14 cellular contexts compared by ENCODE assay signal in genomic region chr17:72297326-72298115, GRCh38.
DNase-seq lines count a peak whose midpoint lies in the region; TF ChIP-seq lines count a peak whose summit lies in the region.
"Had no signal": no experiment of that assay in that cellular context is flagged by ENCODE, and none has a peak within 500 bp of the region (broad histone marks: within the 10 kb centered on the region; RNA-seq: fewer than 3 reads in every experiment).

No MANE protein-coding gene starts in this region.

- WGBS in endodermal cell (ENCODE audit: insufficient coverage in 1 of 2, insufficient read length in 1 of 2), 2 experiments, result 86 to 87% methylated on average over 7 to 9 of the region's 9 CpGs

- H3K36me3 Mint-ChIP-seq in neural crest cell (ENCODE audit: low read depth), result no peaks in the 10 kb centered on the region
- H3K36me3 Mint-ChIP-seq in endodermal cell (ENCODE audit: low read depth), result no peaks in the 10 kb centered on the region
- H3K36me3 Mint-ChIP-seq: immature natural killer cell had no signal

- TF ChIP-seq CTCF in epithelial cell of proximal tubule (conservative IDR thresholded peaks at IDR 0.05; ENCODE audit: low read depth, low read length) (no peak), neural crest cell (conservative IDR thresholded peaks at IDR 0.05) (no peak), endodermal cell (conservative IDR thresholded peaks at IDR 0.05) (no peak)

- H3K4me3 ChIP-seq in epithelial cell of proximal tubule (ENCODE audit: low read depth, low read length) (no peak overlapping the region), endodermal cell (ENCODE audit: low read length) (no peak overlapping the region)

- H3K27ac ChIP-seq in endodermal cell (ENCODE audit: low read depth, low read length), result no peak overlapping the region
- H3K27ac ChIP-seq: C4-2B, neutrophil had no signal

- peak overlapping the region; percentile 16 for H3K27ac Mint-ChIP-seq in neural crest cell (ENCODE audit: unreplicated experiment)
- H3K27ac Mint-ChIP-seq in endodermal cell, result no peak overlapping the region
- H3K27ac Mint-ChIP-seq: immature natural killer cell; T-helper 2 cell treated with Interferon-gamma antibody and Interleukin-4, amounts not matched to agents 5 μg/mL and 100 μg/mL, for 36 hours had no signal

- H3K4me1 ChIP-seq in endodermal cell (ENCODE audit: control insufficient read depth, insufficient read depth, low read length), result no peaks in the 10 kb centered on the region

- no peaks in the 10 kb centered on the region for H3K9me3 ChIP-seq in endodermal cell (ENCODE audit: control insufficient read depth, low read length)
- H3K9me3 ChIP-seq: neutrophil had no signal

- no peaks in the 10 kb centered on the region for H3K9me3 Mint-ChIP-seq in neural crest cell
- no peaks in the 10 kb centered on the region for H3K9me3 Mint-ChIP-seq in endodermal cell
- H3K9me3 Mint-ChIP-seq: T-helper 2 cell treated with Interferon-gamma antibody and Interleukin-4, amounts not matched to agents 5 μg/mL and 100 μg/mL, for 36 hours had no signal

- no peaks in the 10 kb centered on the region for H3K36me3 ChIP-seq in endodermal cell (ENCODE audit: control insufficient read depth, insufficient read depth, low read length)
- H3K36me3 ChIP-seq: neutrophil had no signal

- no peaks in the 10 kb centered on the region for H3K27me3 Mint-ChIP-seq in neural crest cell (ENCODE audit: low read depth)
- peaks cover 36% of the 10 kb centered on the region for H3K27me3 Mint-ChIP-seq in endodermal cell (ENCODE audit: insufficient read depth)

- H3K4me1 Mint-ChIP-seq in neural crest cell (peaks cover 8% of the 10 kb centered on the region), endodermal cell (no peaks in the 10 kb centered on the region)
- H3K4me1 Mint-ChIP-seq: immature natural killer cell had no signal

- peaks cover 30% of the 10 kb centered on the region for H3K27me3 ChIP-seq in endodermal cell (ENCODE audit: control insufficient read depth, insufficient read depth, low read length, poor library complexity, severe bottlenecking)
- H3K27me3 ChIP-seq: neutrophil had no signal

- H3K4me3 Mint-ChIP-seq in neural crest cell (no peak overlapping the region), endodermal cell (no peak overlapping the region)
- H3K4me3 Mint-ChIP-seq: immature natural killer cell; T-helper 2 cell treated with Interferon-gamma antibody and Interleukin-4, amounts not matched to agents 5 μg/mL and 100 μg/mL, for 36 hours had no signal

- no peak overlapping the region for H3K9ac ChIP-seq in endodermal cell (ENCODE audit: extremely low read depth, low read length, poor library complexity, severe bottlenecking)

- intact Hi-C loops in posterior cingulate gyrus (cut with DNase I), result no loop called here

- DNase-seq in COLO829 (ENCODE audit: low spot score) (peak; percentile 77), NCI-H446 treated with DMSO at 0.1 percent for 48 hours (lab: John Stamatoyannopoulos, UW) (peak; percentile 78), epithelial cell of proximal tubule (ENCODE audit: low read depth) (peak; percentile 35), neural crest cell (ENCODE audit: low read depth, low spot score) (no peak), endodermal cell (no peak), NCI-H146 (lab: John Stamatoyannopoulos, UW) (no peak), posterior cingulate gyrus (no peak), NCI-H1105 treated with DMSO at 0.1 percent for 48 hours (lab: John Stamatoyannopoulos, UW) (no peak)
- DNase-seq: activated CD8-positive, alpha-beta memory T cell treated with anti-CD3 and anti-CD28 coated beads for 24 hours; immature natural killer cell; NCI-H1048 had no signal

Comparison
In these comparisons a context has a peak if more than half of its experiments do, and no peak if none do; other contexts are left out.
1. DNase-seq: peak in COLO829 (single experiment), NCI-H446 treated with DMSO at 0.1 percent for 48 hours (single experiment) and epithelial cell of proximal tubule (single experiment); none in neural crest cell (single experiment), endodermal cell (single experiment), NCI-H146 (single experiment), posterior cingulate gyrus (0 of 10) and NCI-H1105 treated with DMSO at 0.1 percent for 48 hours (single experiment).